ENCODE assay signal across 8 cellular contexts in the genomic region with DNA sequence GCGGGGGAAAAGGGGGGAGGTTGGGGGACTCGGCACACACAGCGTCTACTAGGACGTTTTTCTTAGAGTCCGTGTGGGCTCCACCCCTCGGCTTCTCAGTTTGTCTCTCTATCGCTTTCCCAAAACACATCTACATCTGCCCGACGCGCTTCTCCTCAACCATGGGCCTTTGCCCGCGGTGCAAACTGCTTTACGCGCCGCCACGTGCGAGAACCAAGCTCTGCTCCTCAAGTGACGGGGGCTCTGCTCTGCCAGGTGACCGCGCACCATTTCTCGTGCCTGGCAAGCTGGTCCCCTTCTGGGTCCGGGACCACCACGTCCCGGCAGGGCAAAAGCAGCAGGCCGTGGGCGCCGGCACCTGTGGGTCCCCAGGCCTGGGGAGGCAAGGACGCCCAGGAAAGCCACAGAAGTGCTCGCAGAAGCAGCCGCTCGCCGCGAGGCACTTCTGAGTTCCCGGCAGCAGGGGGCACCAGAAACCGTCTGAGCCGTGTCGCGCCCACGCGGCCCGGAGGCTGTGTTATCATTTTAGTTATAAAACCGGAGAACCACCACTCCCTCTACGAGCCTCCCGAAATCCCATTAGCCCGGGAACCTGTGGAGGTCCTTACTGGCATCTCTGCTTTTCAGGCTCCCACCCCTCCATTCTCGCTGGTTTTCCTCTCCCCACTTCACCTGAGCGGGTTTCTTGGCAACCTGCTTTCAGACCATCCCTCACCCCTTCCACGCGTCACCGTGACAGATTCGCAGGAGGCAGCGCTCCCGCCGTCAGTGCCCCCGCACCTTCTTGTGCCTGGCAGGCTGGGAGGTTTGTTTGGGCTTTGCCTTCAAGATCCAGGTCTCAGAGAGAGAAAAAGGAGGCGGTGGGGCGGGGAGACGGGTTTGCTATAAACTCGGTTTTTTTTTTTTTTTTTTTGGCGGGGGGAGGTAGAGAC. TPM values are rescaled to one million over a fixed set of nuclear protein-coding genes. Genes with fewer than 3 reads are reported as not detected.
DNase-seq lines count a peak whose midpoint lies in the region; ATAC-seq, FAIRE-seq and TF ChIP-seq lines count a peak whose summit lies in the region.

No MANE protein-coding gene starts in this region.

- no peaks in the 10 kb centered on the region for H3K36me3 ChIP-seq in heart left ventricle
- H3K36me3 ChIP-seq in trophoblast cell (ENCODE audit: control insufficient read depth in 1 of 2, insufficient read depth in 2 of 2, low read length in 2 of 2) = no peaks in the 10 kb centered on the region

- peaks cover 56% of the 10 kb centered on the region for H3K79me1 ChIP-seq in trophoblast cell (ENCODE audit: low read length)

- H4K91ac ChIP-seq in trophoblast cell (ENCODE audit: low read depth, low read length) = peak overlapping the region; percentile 55

- peak; percentile 61 to 89 (median 78) for TF ChIP-seq CTCF in heart left ventricle (IDR thresholded peaks at IDR 0.05)

- peak overlapping the region in 3 of 12 donors; percentile 9 to 93 (median 24) for H3K27ac ChIP-seq in heart left ventricle
- peak overlapping the region; percentile 2 for H3K27ac ChIP-seq in trophoblast cell (ENCODE audit: low read depth, low read length)

- DNase-seq in Ammon's horn (ENCODE audit: low spot score) = peak; percentile 81
- DNase-seq in NOMO-1 treated with DMSO at 0.1 percent for 48 hours (lab: John Stamatoyannopoulos, UW; ENCODE audit: unreplicated experiment) = peak; percentile 79
- peak; percentile 62 for DNase-seq in activated naive CD4-positive, alpha-beta T cell treated with anti-CD3 and anti-CD28 coated beads, Interleukin-2, amount 50 U/mL, for 16 hours
- peak; percentile 59 to 86 (median 76) for DNase-seq in heart left ventricle
- peak; percentile 77 to 88 for DNase-seq in trophoblast cell
- peak; percentile 75 for DNase-seq in urothelium cell line (ENCODE audit: low spot score)

- H2BK12ac ChIP-seq in trophoblast cell (ENCODE audit: low read length) = peak overlapping the region; percentile 75

- TF ChIP-seq POLR2A in heart left ventricle (IDR thresholded peaks at IDR 0.05) = no peak

- H3K9ac ChIP-seq in trophoblast cell (ENCODE audit: low read length) = peak overlapping the region; percentile 19

- H3K79me2 ChIP-seq in trophoblast cell (ENCODE audit: control insufficient read depth, insufficient read depth, low read length, poor library complexity) = peaks cover 25% of the 10 kb centered on the region

- peak overlapping the region; percentile 42 for H2BK5ac ChIP-seq in trophoblast cell (ENCODE audit: low read depth, low read length, poor library complexity)

- H4K8ac ChIP-seq in trophoblast cell (ENCODE audit: low read depth, low read length) = peak overlapping the region; percentile 47

- H3K23ac ChIP-seq in trophoblast cell (ENCODE audit: low read length) = no peak overlapping the region

- no peak overlapping the region for H2AK5ac ChIP-seq in trophoblast cell (ENCODE audit: low read length)

- H3K4me3 ChIP-seq in heart left ventricle (peak overlapping the region; percentile 8 to 61 (median 48)), trophoblast cell (ENCODE audit: low read depth, low read length) (peak overlapping the region; percentile 63)

- intact Hi-C loops in heart left ventricle (cut with DNase I) = loop anchor here (1.0 to 5.0 kb wide), 4 partner anchors 355 to 425 kb away; no protein-coding TSS in a partner anchor

- H3K4me2 ChIP-seq in trophoblast cell (ENCODE audit: low read length) = peak overlapping the region; percentile 82

- peak overlapping the region; percentile 48 for H3K4ac ChIP-seq in trophoblast cell (ENCODE audit: low read depth, low read length)

- H3K9me3 ChIP-seq in heart left ventricle = no peaks in the 10 kb centered on the region
- H3K9me3 ChIP-seq in trophoblast cell (ENCODE audit: insufficient read depth, low read depth, low read length) = peaks cover 3% of the 10 kb centered on the region

- peak overlapping the region; percentile 48 for H2BK120ac ChIP-seq in trophoblast cell (ENCODE audit: insufficient read depth, low read length, poor library complexity)

- no peak overlapping the region for H2AFZ ChIP-seq in trophoblast cell (ENCODE audit: insufficient read depth, low read length, poor library complexity)

- H3K4me1 ChIP-seq in heart left ventricle = peaks cover 0 to 54% (median 26%) of the 10 kb centered on the region in 12 donors
- H3K4me1 ChIP-seq in trophoblast cell (ENCODE audit: control insufficient read depth in 1 of 2, insufficient read depth in 2 of 2, low read length in 2 of 2) = peaks cover 23 to 27% of the 10 kb centered on the region in 2 experiments

- H3K27me3 ChIP-seq in heart left ventricle (peaks cover 22 to 99% (median 58%) of the 10 kb centered on the region in 9 donors), trophoblast cell (ENCODE audit: insufficient read depth, low read length) (peaks cover 38% of the 10 kb centered on the region)

- no peak for FAIRE-seq in urothelium cell line (lab: Jason Lieb, UNC)

- peak overlapping the region; percentile 58 for H4K12ac ChIP-seq in trophoblast cell (ENCODE audit: low read depth, low read length)

- peak overlapping the region; percentile 65 for H3K14ac ChIP-seq in trophoblast cell (ENCODE audit: low read length)

- ATAC-seq in GM19023 (IDR thresholded peaks at IDR 0.05; ENCODE audit: unreplicated experiment) (peak; percentile 65), HG03432 (IDR thresholded peaks at IDR 0.05; ENCODE audit: unreplicated experiment) (peak; percentile 72), heart left ventricle (peak; percentile 65 to 83 (median 77))

- H3K18ac ChIP-seq in trophoblast cell (ENCODE audit: low read length) = peak overlapping the region; percentile 63

- WGBS in heart left ventricle, 4 donors = 2 to 3% (median 3%) methylated on average over 37 to 60 of the region's 60 CpGs
- no CpG with 5 or more reads among the region's 60 CpGs for WGBS in trophoblast cell (ENCODE audit: extremely low coverage, insufficient coverage, insufficient read length)

RNA-seq across cellular contexts. Expression of a gene that starts 2.5 kb away (rescaled TPM):
- under 1 TPM in 6 of 9 donors, not detected in 3; 0.07 to 0.36 (median 0.10) TPM for total RNA-seq in heart left ventricle
- under 1 TPM in 1 of 2 donors, not detected in 1; 0.03 TPM for polyA plus RNA-seq in heart left ventricle
- 7.6 and 8.4 TPM in 2 replicates for polyA plus RNA-seq in trophoblast cell (2013)
